In the genomic region with DNA sequence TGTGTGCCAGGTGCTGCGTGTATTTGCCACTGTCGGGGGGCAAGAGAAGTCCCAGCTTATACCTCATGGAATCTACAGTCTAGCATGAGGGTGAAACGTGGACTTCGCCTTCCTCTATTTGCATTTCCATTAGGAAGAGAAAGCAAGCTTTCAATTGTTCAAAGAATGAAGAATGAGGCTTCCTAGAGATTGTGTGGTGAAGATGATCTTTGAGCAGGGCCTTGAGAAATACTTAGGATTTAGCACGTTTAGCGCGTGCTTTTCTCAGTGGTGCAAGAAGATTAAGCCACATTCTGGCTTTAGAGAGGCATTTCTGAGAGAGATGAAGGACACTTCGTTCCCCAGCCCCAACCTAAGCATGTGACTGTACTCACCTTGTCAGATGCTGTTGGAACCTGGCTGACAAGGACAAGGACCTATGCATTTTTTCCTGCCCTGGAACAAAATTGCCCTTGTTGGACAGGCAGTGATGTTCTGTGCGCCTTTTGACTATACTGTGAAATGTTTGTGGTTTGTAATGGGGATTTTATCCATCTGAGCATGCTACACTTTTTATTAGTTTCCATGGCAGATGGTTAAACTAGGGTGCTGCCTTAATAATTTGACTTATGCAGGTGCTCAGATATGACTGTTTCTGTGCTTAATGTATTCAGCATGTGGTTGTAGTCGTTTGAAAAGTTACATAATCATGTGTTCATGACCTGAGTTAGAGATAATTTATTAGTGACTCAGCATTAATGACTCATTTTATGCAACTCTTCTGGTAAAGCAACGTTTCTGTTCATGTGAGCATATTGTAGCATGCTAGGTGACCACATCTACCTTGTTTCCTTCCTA, we compare ENCODE assay signal across 8 cellular contexts. TPM values are rescaled to one million over a fixed set of nuclear protein-coding genes. Genes with fewer than 3 reads are reported as not detected.
DNase-seq lines count a peak whose midpoint lies in the region; ATAC-seq and TF ChIP-seq lines count a peak whose summit lies in the region.

No MANE protein-coding gene starts in this region.

- H3K36me3 ChIP-seq in SK-N-SH (replicated peaks in 1 of 2; ENCODE audit: control insufficient read depth in 1 of 2, insufficient read depth in 2 of 2, low read length in 1 of 2), result no peaks in the 10 kb centered on the region
- no peaks in the 10 kb centered on the region for H3K36me3 ChIP-seq in effector memory CD4-positive, alpha-beta T cell (ENCODE audit: control insufficient read depth, insufficient read depth, low read length)

- H3K4me3 ChIP-seq in SK-N-SH (ENCODE audit: low read depth in 2 of 2, low read length in 1 of 2), result no peak overlapping the region
- H3K4me3 ChIP-seq in effector memory CD4-positive, alpha-beta T cell (ENCODE audit: insufficient read depth, low read depth, low read length, poor library complexity, severe bottlenecking), result no peak overlapping the region

- TF ChIP-seq EP300 in SK-N-SH (IDR thresholded peaks at IDR 0.05; ENCODE audit: borderline replicate concordance in 1 of 2, low read depth in 1 of 2, low read length in 1 of 2), result no peak

- no peak overlapping the region for H3K9ac ChIP-seq in SK-N-SH

- no peaks in the 10 kb centered on the region for H3K9me3 ChIP-seq in SK-N-SH
- H3K9me3 ChIP-seq in effector memory CD4-positive, alpha-beta T cell (ENCODE audit: control insufficient read depth, low read length), result no peaks in the 10 kb centered on the region

- H3K4me2 ChIP-seq in SK-N-SH, result peak overlapping the region; percentile 31; the same call in 1 of the 2 replicates

- no peaks in the 10 kb centered on the region for H3K27me3 ChIP-seq in SK-N-SH (ENCODE audit: insufficient read depth)
- H3K27me3 ChIP-seq in effector memory CD4-positive, alpha-beta T cell (replicated peaks; ENCODE audit: control insufficient read depth, insufficient read depth, low read length, poor library complexity, severe bottlenecking), result no peaks in the 10 kb centered on the region

- peaks cover 23% of the 10 kb centered on the region for H4K20me1 ChIP-seq in SK-N-SH (ENCODE audit: insufficient read depth)

- TF ChIP-seq CTCF in SK-N-SH (IDR thresholded peaks at IDR 0.05), result no peak

- no peaks in the 10 kb centered on the region for H3K9me2 ChIP-seq in SK-N-SH

- peak overlapping the region; percentile 39 to 72; a peak in 3 of 4 replicates for H3K27ac ChIP-seq in SK-N-SH (ENCODE audit: low read depth in 2 of 2, low read length in 1 of 2)
- no peak overlapping the region for H3K27ac ChIP-seq in effector memory CD4-positive, alpha-beta T cell (ENCODE audit: insufficient read depth, low read length, poor library complexity, severe bottlenecking)

- DNase-seq in AG08395 (ENCODE audit: low spot score), result peak; percentile 49
- DNase-seq in SK-N-SH, result no peak
- no peak for DNase-seq in left lobe of liver (ENCODE audit: low spot score)
- no peak for DNase-seq in SHP77 (lab: John Stamatoyannopoulos, UW)
- DNase-seq in effector memory CD4-positive, alpha-beta T cell, result no peak
- no peak for DNase-seq in NCI-H1092 (lab: John Stamatoyannopoulos, UW)

- peaks cover 87% of the 10 kb centered on the region for H3K79me2 ChIP-seq in SK-N-SH (ENCODE audit: insufficient read depth)

- H3F3A ChIP-seq in SK-N-SH (replicated peaks; ENCODE audit: insufficient read depth), result peaks cover 19% of the 10 kb centered on the region

- CTCF ChIA-PET in SK-N-SH (lab: Yijun Ruan, JAX), result interaction anchor here (1.1 kb wide), 1 partner anchor 14 kb away, joined by 3 read pairs; no protein-coding TSS in a partner anchor

- H2AFZ ChIP-seq in SK-N-SH (ENCODE audit: low read depth), result no peak overlapping the region

- ATAC-seq in GM18861 (IDR thresholded peaks at IDR 0.05; ENCODE audit: unreplicated experiment) (peak; percentile 71), HG02943 (IDR thresholded peaks at IDR 0.05; ENCODE audit: low read depth, unreplicated experiment) (peak; percentile 72), left lobe of liver (peak; percentile 79)

- 80% methylated on average over 11 of the region's 11 CpGs for WGBS in SK-N-SH (ENCODE audit: low lambda C conversion rate)

- POLR2A ChIA-PET in SK-N-SH (lab: Yijun Ruan, JAX), result no interaction called here

- no peak for TF ChIP-seq RAD21 in SK-N-SH (IDR thresholded peaks at IDR 0.05; ENCODE audit: low read length)

- peaks cover 20 to 23% of the 10 kb centered on the region in 2 experiments for H3K4me1 ChIP-seq in SK-N-SH (ENCODE audit: control insufficient read depth in 1 of 2, insufficient read depth in 2 of 2, low read depth in 1 of 2, low read length in 1 of 2)
- H3K4me1 ChIP-seq in effector memory CD4-positive, alpha-beta T cell (ENCODE audit: control insufficient read depth, insufficient read depth, low read length, poor library complexity, severe bottlenecking), result peaks cover 5% of the 10 kb centered on the region

TF ChIP-seq in SK-N-SH, 30 proteins besides CTCF, POLR2A, EP300 and RAD21:
- TF ChIP-seq, protein P1, sequence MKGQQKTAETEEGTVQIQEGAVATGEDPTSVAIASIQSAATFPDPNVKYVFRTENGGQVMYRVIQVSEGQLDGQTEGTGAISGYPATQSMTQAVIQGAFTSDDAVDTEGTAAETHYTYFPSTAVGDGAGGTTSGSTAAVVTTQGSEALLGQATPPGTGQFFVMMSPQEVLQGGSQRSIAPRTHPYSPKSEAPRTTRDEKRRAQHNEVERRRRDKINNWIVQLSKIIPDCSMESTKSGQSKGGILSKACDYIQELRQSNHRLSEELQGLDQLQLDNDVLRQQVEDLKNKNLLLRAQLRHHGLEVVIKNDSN (IDR thresholded peaks at IDR 0.05; ENCODE audit: borderline replicate concordance, low read depth), result no peak
- TF ChIP-seq TCF12 (IDR thresholded peaks at IDR 0.05), result peak; percentile 78
- TF ChIP-seq JUND (IDR thresholded peaks at IDR 0.05), result peak; percentile 88
- TF ChIP-seq NFIC (IDR thresholded peaks at IDR 0.05; ENCODE audit: borderline replicate concordance), result peak; percentile 16; the same call in 1 of the 2 replicates
- no peak for TF ChIP-seq USF2 (IDR thresholded peaks at IDR 0.05; ENCODE audit: borderline replicate concordance, low read depth, low read length)
- TF ChIP-seq PBX3 (IDR thresholded peaks at IDR 0.05), result peak; percentile 45; the same call in 1 of the 2 replicates
- no peak for TF ChIP-seq GABPA (IDR thresholded peaks at IDR 0.05; ENCODE audit: low read depth)
- peak; percentile 93 for TF ChIP-seq FOSL2 (IDR thresholded peaks at IDR 0.05; ENCODE audit: borderline replicate concordance, low read depth)
- no peak for TF ChIP-seq YY1 (IDR thresholded peaks at IDR 0.05; ENCODE audit: low read depth)
- TF ChIP-seq ELF1 (IDR thresholded peaks at IDR 0.05), result no peak
- TF ChIP-seq, protein P2, sequence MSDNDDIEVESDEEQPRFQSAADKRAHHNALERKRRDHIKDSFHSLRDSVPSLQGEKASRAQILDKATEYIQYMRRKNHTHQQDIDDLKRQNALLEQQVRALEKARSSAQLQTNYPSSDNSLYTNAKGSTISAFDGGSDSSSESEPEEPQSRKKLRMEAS (IDR thresholded peaks at IDR 0.05; ENCODE audit: low read depth), result peak; percentile 46; the same call in 1 of the 2 replicates
- TF ChIP-seq REST (IDR thresholded peaks at IDR 0.05; ENCODE audit: low read depth, low read length), result no peak
- 0 out of 2 replicates have a peak, but pooled peaks have one; percentile 32 for TF ChIP-seq FOXM1 (IDR thresholded peaks at IDR 0.05; ENCODE audit: low read depth)

RNA-seq across cellular contexts. Expression of gene TULP4, which starts 10.7 kb away (rescaled TPM):
- polyA plus RNA-seq in SK-N-SH (2012; rRNA removed), result 5.9 and 6.2 TPM in 2 replicates
- 5.8 and 7.1 TPM in 2 replicates for polyA plus RNA-seq in SK-N-SH (2012; cell fraction: cytosol; rRNA removed)
- polyA plus RNA-seq in SK-N-SH (2012; cell fraction: nucleus; rRNA removed), result 6.9 and 7.7 TPM in 2 replicates
- 27.1 TPM for total RNA-seq in left lobe of liver
